ENCODE assay signal across 1 cellular context in the genomic region with DNA sequence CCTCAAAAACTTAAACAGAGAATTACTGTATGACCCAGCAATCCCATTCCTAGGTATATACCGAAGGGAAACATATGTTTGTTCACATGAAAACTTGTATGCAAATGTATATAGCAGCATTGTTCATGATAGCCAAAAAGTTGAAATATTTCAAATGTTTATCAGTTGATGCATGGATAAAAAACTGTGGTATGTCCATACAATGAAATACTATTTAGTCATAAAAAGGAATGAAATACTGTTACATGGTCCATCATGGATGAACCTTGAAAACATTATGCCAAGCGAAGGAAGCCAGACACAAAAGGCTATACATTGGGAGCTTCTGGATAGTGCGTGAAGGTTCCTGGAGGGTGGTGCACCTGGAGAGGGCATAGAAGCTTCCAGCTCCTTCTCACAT.
TF ChIP-seq lines count a peak whose summit lies in the region.

No MANE protein-coding gene starts in this region.

TF ChIP-seq in SK-N-SH, 30 proteins besides CTCF, POLR2A, EP300 and RAD21 (continued from another document):
- TF ChIP-seq NFIC (IDR thresholded peaks at IDR 0.05; ENCODE audit: borderline replicate concordance) (no peak), RXRA (IDR thresholded peaks at IDR 0.05; ENCODE audit: borderline replicate concordance, low read depth) (no peak), TAF1 (IDR thresholded peaks at IDR 0.05; ENCODE audit: borderline replicate concordance, low read depth, low read length) (no peak)
